Comparison of ENCODE assay signal across 17 cellular contexts in genomic region chr13:48594080-48594815, GRCh38. TPM values are rescaled to one million over a fixed set of nuclear protein-coding genes. Genes with fewer than 3 reads are reported as not detected.
DNase-seq lines count a peak whose midpoint lies in the region; ATAC-seq, FAIRE-seq and TF ChIP-seq lines count a peak whose summit lies in the region.
"Had no signal": no experiment of that assay in that cellular context is flagged by ENCODE, and none has a peak within 500 bp of the region (broad histone marks: within the 10 kb centered on the region; RNA-seq: fewer than 3 reads in every experiment).

No MANE protein-coding gene starts in this region.

- 81% methylated on average over 6 of the region's 6 CpGs for WGBS in GM12878 (ENCODE audit: insufficient coverage, insufficient replicate concordance, low lambda C conversion rate, missing lambda C conversion rate)
- WGBS in esophagus squamous epithelium, 2 donors = 55 to 79% methylated on average over 3 to 6 of the region's 6 CpGs

- H3K4me1 ChIP-seq in GM12878 (ENCODE audit: control insufficient read depth, insufficient read depth, low read length) (peaks cover 19% of the 10 kb centered on the region), subcutaneous abdominal adipose tissue (ENCODE audit: control insufficient read depth in 5 of 5, insufficient read depth in 5 of 5, low read length in 5 of 5) (peaks cover 0 to 13% (median 6%) of the 10 kb centered on the region in 5 donors), esophagus squamous epithelium (peaks cover 0 to 16% (median 0%) of the 10 kb centered on the region in 3 donors)
- H3K4me1 ChIP-seq: A549, ascending aorta had no signal

- no TSS peak for BruUV-seq in GM12878 (replicated peaks; lab: Mats Ljungman, UMichigan)

- TF ChIP-seq POLR2A in GM12878 (IDR thresholded peaks at IDR 0.05; ENCODE audit: low read depth, low read length) (no peak), esophagus squamous epithelium (IDR thresholded peaks at IDR 0.05) (no peak)

- H3K4me2 ChIP-seq in GM12878 (ENCODE audit: control insufficient read depth, insufficient read depth) = no peak overlapping the region
- H3K4me2 ChIP-seq: A549 had no signal

- H3K27me3 ChIP-seq in GM12878 (replicated peaks in 1 of 2; ENCODE audit: control insufficient read depth in 2 of 2, insufficient read depth in 2 of 2, low read length in 1 of 2) = no peaks in the 10 kb centered on the region; a peak in 1 of 4 replicates
- H3K27me3 ChIP-seq in subcutaneous abdominal adipose tissue (ENCODE audit: control insufficient read depth in 5 of 5, insufficient read depth in 4 of 5, low read length in 5 of 5) = no peaks in the 10 kb centered on the region
- no peaks in the 10 kb centered on the region for H3K27me3 ChIP-seq in esophagus squamous epithelium
- H3K27me3 ChIP-seq: ascending aorta had no signal

- no peaks in the 10 kb centered on the region for H4K20me1 ChIP-seq in GM12878 (ENCODE audit: control insufficient read depth, insufficient read depth)

- H2AFZ ChIP-seq in GM12878 (ENCODE audit: control insufficient read depth, low read depth, low read length) = 0 out of 2 replicates have a peak overlapping the region, but pooled peaks have one; percentile 11

- no peak for DNase-seq in natural killer cell treated with Interleukin-12 subunit alpha and Interleukin-12 subunit beta and Interleukin-15 and Interleukin-18, amount 100 ng/mL, for 72 hours (ENCODE audit: low spot score)
- DNase-seq in natural killer cell = no peak
- DNase-seq in GM12878 (ENCODE audit: low read depth, low spot score) = no peak
- no peak for DNase-seq in NCI-H345 treated with DMSO at 0.1 percent for 48 hours (lab: John Stamatoyannopoulos, UW; ENCODE audit: unreplicated experiment)
- no peak for DNase-seq in esophagus squamous epithelium (lab: John Stamatoyannopoulos, UW)
- DNase-seq in NCI-H345 (lab: John Stamatoyannopoulos, UW) = no peak
- DNase-seq: activated CD4-positive, alpha-beta T cell treated with anti-CD3 and anti-CD28 coated beads, Interleukin-2, amount 10 ng/mL, durations not matched to agents 7 days and 5 days; KG1; NCI-H1436; NCI-H524; stimulated activated CD4-positive, alpha-beta T cell treated with anti-CD3 and anti-CD28 coated beads, Interleukin-12 subunit alpha, Interleukin-12 subunit beta, amount 100 ng/mL, for 4 hours had no signal

- SMC1A ChIA-PET in GM12878 (lab: Charles Lee; ENCODE audit: uncharacterized antibody, unreplicated experiment) = interaction anchor here (1.0 to 6.2 kb wide), 4 partner anchors 13 to 193 kb away, joined by 4 to 46 read pairs (median 4); no protein-coding TSS in a partner anchor

- RAD21 ChIA-PET in GM12878 (lab: Charles Lee; ENCODE audit: unreplicated experiment) = interaction anchor here (2.1 to 4.4 kb wide), 2 partner anchors 14 to 174 kb away, joined by 6 to 19 read pairs; no protein-coding TSS in a partner anchor

- no peaks in the 10 kb centered on the region for H3K36me3 Mint-ChIP-seq in natural killer cell treated with Interleukin-12 subunit alpha and Interleukin-12 subunit beta and Interleukin-15 and Interleukin-18, amount 100 ng/mL, for 72 hours
- H3K36me3 Mint-ChIP-seq in natural killer cell = no peaks in the 10 kb centered on the region

- no peak overlapping the region for H3K4me3 Mint-ChIP-seq in natural killer cell treated with Interleukin-12 subunit alpha and Interleukin-12 subunit beta and Interleukin-15 and Interleukin-18, amount 100 ng/mL, for 72 hours
- no peak overlapping the region for H3K4me3 Mint-ChIP-seq in natural killer cell
- H3K4me3 Mint-ChIP-seq: activated CD4-positive, alpha-beta T cell treated with anti-CD3 and anti-CD28 coated beads, Interleukin-2, amount 10 ng/mL, durations not matched to agents 7 days and 5 days; mesothelial cell of epicardium; T-helper 2 cell treated with Interferon-gamma antibody and Interleukin-4, amounts not matched to agents 5 μg/mL and 100 μg/mL, for 36 hours had no signal

- H3K9me3 Mint-ChIP-seq in natural killer cell treated with Interleukin-12 subunit alpha and Interleukin-12 subunit beta and Interleukin-15 and Interleukin-18, amount 100 ng/mL, for 72 hours = no peaks in the 10 kb centered on the region
- H3K9me3 Mint-ChIP-seq in natural killer cell = no peaks in the 10 kb centered on the region
- H3K9me3 Mint-ChIP-seq: activated CD4-positive, alpha-beta T cell treated with anti-CD3 and anti-CD28 coated beads, Interleukin-2, amount 10 ng/mL, durations not matched to agents 7 days and 5 days; T-helper 2 cell treated with Interferon-gamma antibody and Interleukin-4, amounts not matched to agents 5 μg/mL and 100 μg/mL, for 36 hours had no signal

- POLR2A ChIA-PET in GM12878 (lab: Charles Lee) = no interaction called here

- H3K27ac ChIP-seq in GM12878 (ENCODE audit: control insufficient read depth, insufficient read depth) (no peak overlapping the region), subcutaneous abdominal adipose tissue (ENCODE audit: low read depth, low read length) (peak overlapping the region; percentile 78), esophagus squamous epithelium (no peak overlapping the region)
- H3K27ac ChIP-seq: A549, ascending aorta had no signal

- H3K9me3 ChIP-seq in GM12878 (replicated peaks; ENCODE audit: control insufficient read depth, insufficient read depth, low read length) = peaks cover 2% of the 10 kb centered on the region; the same call in 1 of the 3 replicates
- H3K9me3 ChIP-seq in subcutaneous abdominal adipose tissue (ENCODE audit: control insufficient read depth in 5 of 5, low read length in 5 of 5) = peaks cover 0 to 8% (median 3%) of the 10 kb centered on the region in 5 donors
- H3K9me3 ChIP-seq in esophagus squamous epithelium = no peaks in the 10 kb centered on the region
- H3K9me3 ChIP-seq: A549, ascending aorta had no signal

- H3K27me3 Mint-ChIP-seq in natural killer cell treated with Interleukin-12 subunit alpha and Interleukin-12 subunit beta and Interleukin-15 and Interleukin-18, amount 100 ng/mL, for 72 hours = no peaks in the 10 kb centered on the region
- H3K27me3 Mint-ChIP-seq in natural killer cell (ENCODE audit: low read depth in 2 of 2) = no peaks in the 10 kb centered on the region
- H3K27me3 Mint-ChIP-seq: activated CD4-positive, alpha-beta T cell treated with anti-CD3 and anti-CD28 coated beads, Interleukin-2, amount 10 ng/mL, durations not matched to agents 7 days and 5 days had no signal

- H3K4me1 Mint-ChIP-seq in natural killer cell treated with Interleukin-12 subunit alpha and Interleukin-12 subunit beta and Interleukin-15 and Interleukin-18, amount 100 ng/mL, for 72 hours (ENCODE audit: low read depth in 2 of 2) = peaks cover 13 to 16% of the 10 kb centered on the region in 2 donors
- peaks cover 0 to 6% of the 10 kb centered on the region in 2 donors for H3K4me1 Mint-ChIP-seq in natural killer cell
- H3K4me1 Mint-ChIP-seq: activated CD4-positive, alpha-beta T cell treated with anti-CD3 and anti-CD28 coated beads, Interleukin-2, amount 10 ng/mL, durations not matched to agents 7 days and 5 days had no signal

- no peak for TF ChIP-seq EP300 in GM12878 (IDR thresholded peaks at IDR 0.05; ENCODE audit: borderline replicate concordance in 1 of 2, control insufficient read depth in 1 of 2, low read depth in 2 of 2, low read length in 2 of 2)

- H3K4me3 ChIP-seq in GM12878 = no peak overlapping the region
- no peak overlapping the region for H3K4me3 ChIP-seq in subcutaneous abdominal adipose tissue (ENCODE audit: low read depth in 1 of 5, low read length in 5 of 5)
- H3K4me3 ChIP-seq in esophagus squamous epithelium = no peak overlapping the region
- H3K4me3 ChIP-seq: A549, ascending aorta had no signal

- H3K27ac Mint-ChIP-seq in natural killer cell treated with Interleukin-12 subunit alpha and Interleukin-12 subunit beta and Interleukin-15 and Interleukin-18, amount 100 ng/mL, for 72 hours = peak overlapping the region; percentile 23 to 32
- no peak overlapping the region for H3K27ac Mint-ChIP-seq in natural killer cell
- H3K27ac Mint-ChIP-seq: activated CD4-positive, alpha-beta T cell treated with anti-CD3 and anti-CD28 coated beads, Interleukin-2, amount 10 ng/mL, durations not matched to agents 7 days and 5 days; mesothelial cell of epicardium; T-helper 2 cell treated with Interferon-gamma antibody and Interleukin-4, amounts not matched to agents 5 μg/mL and 100 μg/mL, for 36 hours had no signal

- no peaks in the 10 kb centered on the region for H3K36me3 ChIP-seq in GM12878 (ENCODE audit: control insufficient read depth in 2 of 2, insufficient read depth in 2 of 2, low read length in 1 of 2)
- no peaks in the 10 kb centered on the region for H3K36me3 ChIP-seq in subcutaneous abdominal adipose tissue (ENCODE audit: control insufficient read depth in 5 of 5, insufficient read depth in 5 of 5, low read length in 5 of 5)
- no peaks in the 10 kb centered on the region for H3K36me3 ChIP-seq in esophagus squamous epithelium
- H3K36me3 ChIP-seq: ascending aorta had no signal

- TF ChIP-seq CTCF in natural killer cell (IDR thresholded peaks at IDR 0.05) = no peak
- TF ChIP-seq CTCF in GM12878 (IDR thresholded peaks at IDR 0.05 in 2 of 3, conservative IDR thresholded peaks at IDR 0.05 in 1 of 3; ENCODE audit: control insufficient read depth in 2 of 3, extremely low read depth in 1 of 3, insufficient read depth in 1 of 3, low read depth in 3 of 3, low read length in 3 of 3) = no peak
- TF ChIP-seq CTCF in esophagus squamous epithelium (IDR thresholded peaks at IDR 0.05) = no peak

- H3K79me2 ChIP-seq in GM12878 (ENCODE audit: control insufficient read depth, insufficient read depth, low read length) = no peaks in the 10 kb centered on the region

- H3K9ac ChIP-seq in GM12878 (ENCODE audit: control insufficient read depth, insufficient read depth, low read length) (no peak overlapping the region), subcutaneous abdominal adipose tissue (ENCODE audit: low read length in 5 of 5) (no peak overlapping the region)

- no peak for FAIRE-seq in GM12878 (lab: Jason Lieb, UNC)
- FAIRE-seq: A549 had no signal

- intact Hi-C loops in natural killer cell (cut with micrococcal nuclease) = no loop called here
- intact Hi-C loops in GM12878 (cut with micrococcal nuclease; ENCODE audit: unreplicated experiment) = no loop called here
- intact Hi-C loops in esophagus squamous epithelium (cut with DNase I) = loop anchor here (10.0 kb wide), 1 partner anchor 171 kb away; no protein-coding TSS in a partner anchor

- in situ Hi-C loops in GM12878 (cut with MboI) = no loop called here

- peak in 1 of 2 donors; percentile 54 for ATAC-seq in natural killer cell treated with Interleukin-12 subunit alpha and Interleukin-12 subunit beta and Interleukin-15 and Interleukin-18, amount 100 ng/mL, for 72 hours
- no peak for ATAC-seq in natural killer cell
- peak; percentile 65 for ATAC-seq in HG02798 (IDR thresholded peaks at IDR 0.05; ENCODE audit: poor library complexity, unreplicated experiment)
- ATAC-seq in GM12878 = no peak
- ATAC-seq: A549 had no signal

- no peak for TF ChIP-seq RAD21 in GM12878 (IDR thresholded peaks at IDR 0.05; ENCODE audit: insufficient read depth, low read depth, low read length)

- CTCF ChIA-PET in GM12878 (lab: Yijun Ruan, JAX) = interaction anchor here (1.2 to 9.9 kb wide), 5 partner anchors 14 to 261 kb away, joined by 3 to 98 read pairs (median 9); no protein-coding TSS in a partner anchor

RNA-seq across cellular contexts. Expression of gene CYSLTR2, which starts 59.5 kb away (rescaled TPM):
- 10 to 100 TPM in 1 of 2 donors, 1 to 10 TPM in 1; 3.3 to 15.8 TPM for total RNA-seq in natural killer cell treated with Interleukin-12 subunit alpha and Interleukin-12 subunit beta and Interleukin-15 and Interleukin-18, amount 100 ng/mL, for 72 hours
- total RNA-seq in natural killer cell (1 to 10 TPM; 5.3 to 8.6 (median 7.9) TPM), GM12878 (2014; rRNA removed) (under 0.01 TPM in 1 of 2 replicates, not detected in the other), GM12878 (2014; rRNA removed; fragmentation: Illumina TruSeq; extraction: Trizol) (0.04 TPM in 1 of 2 replicates, not detected in the other), GM12878 (2021) (0.08 TPM in 1 of 2 replicates, not detected in the other), esophagus squamous epithelium (under 1 TPM; 0.04 to 0.94 (median 0.21) TPM)
- not detected in 2 replicates for total RNA-seq in GM12878 (2013; cell fraction: nucleolus; rRNA removed)
- polyA plus RNA-seq in GM12878 (2011; ENCODE audit: low read depth) = 0.12 TPM
- polyA plus RNA-seq in GM12878 (2011; rRNA removed) (0.03 TPM in 1 of 2 replicates, not detected in the other), GM12878 (2014; fragmentation: Illumina TruSeq; extraction: Trizol) (0.03 TPM in 1 of 2 replicates, not detected in the other), GM12878 (2014; fragmentation: Nextera tagmentation; extraction: Ambion mirVana) (under 1 TPM in 1 of 2 experiments, not detected in 1; 0.02 TPM), GM12878 (2014; rRNA removed) (0.03 TPM in 1 of 2 replicates, not detected in the other), GM12878 (2016; fragmentation: Nextera tagmentation; extraction: Ambion mirVana) (not detected)
- polyA plus RNA-seq in GM12878 (2011; cell fraction: cytosol; rRNA removed) = 0.03 and 0.07 TPM in 2 replicates
- 0.03 and 0.04 TPM in 2 replicates for polyA plus RNA-seq in GM12878 (2011; cell fraction: nucleus; rRNA removed)
- 0.10 TPM in 1 of 2 replicates, not detected in the other for polyA plus RNA-seq in GM12878 (2012)
- polyA minus RNA-seq in GM12878 (2011; rRNA and poly(A)+ RNA removed) = 0.07 TPM in 1 of 2 replicates, not detected in the other
- polyA minus RNA-seq in GM12878 (2011; cell fraction: cytosol; rRNA and poly(A)+ RNA removed) = not detected in 2 replicates
- polyA minus RNA-seq in GM12878 (2011; cell fraction: nucleus; rRNA and poly(A)+ RNA removed) = not detected in 2 replicates
- polyA plus RNA-seq: A549 had no signal

Comparison
In these comparisons a context has a peak if more than half of its experiments do, and no peak if none do; other contexts are left out.
1. H3K27ac Mint-ChIP-seq: peak in natural killer cell treated with Interleukin-12 subunit alpha and Interleukin-12 subunit beta and Interleukin-15 and Interleukin-18, amount 100 ng/mL, for 72 hours (2 of 2); none in natural killer cell (0 of 2).